In genomic region chr13:77326905-77327604, GRCh38 we compare ENCODE assay signal across 8 cellular contexts. TPM values are rescaled to one million over a fixed set of nuclear protein-coding genes. Genes with fewer than 3 reads are reported as not detected.
DNase-seq lines count a peak whose midpoint lies in the region; ATAC-seq and TF ChIP-seq lines count a peak whose summit lies in the region.

Gene MYCBP2, minus strand, starts transcription at chr13:77327094. Its CDS starts 319 bp downstream, at chr13:77326775.

- peaks cover 12 to 19% of the 10 kb centered on the region in 2 donors for H3K36me3 Mint-ChIP-seq in activated naive CD4-positive, alpha-beta T cell treated with anti-CD3 and anti-CD28 coated beads, Interleukin-2, amount 50 U/mL, for 72 hours

- WGBS in testis, 2 donors = 2% methylated on average over 23 to 35 of the region's 35 CpGs

- peak within 1 kb of the TSS; percentile 94 to 97 for H3K27ac Mint-ChIP-seq in activated naive CD4-positive, alpha-beta T cell treated with anti-CD3 and anti-CD28 coated beads, Interleukin-2, amount 50 U/mL, for 72 hours

- peak; percentile 97 for DNase-seq in GM06990 (ENCODE audit: extremely low read depth, insufficient read length)
- DNase-seq in NCI-H1092 treated with DMSO at 0.1 percent for 48 hours (lab: John Stamatoyannopoulos, UW) = peak; percentile 99
- peak; percentile 97 for DNase-seq in SKM-1 (lab: John Stamatoyannopoulos, UW; ENCODE audit: unreplicated experiment)
- peak; percentile 94 for DNase-seq in activated naive CD4-positive, alpha-beta T cell treated with anti-CD3 and anti-CD28 coated beads, Interleukin-2, amount 50 U/mL, for 72 hours (ENCODE audit: low spot score in 2 of 2)
- DNase-seq in glomerular endothelial cell (ENCODE audit: extremely low read depth, low read depth, low spot score) = peak; percentile 96
- DNase-seq in occipital lobe (lab: John Stamatoyannopoulos, UW) = peak; percentile 93
- DNase-seq in testis = peak; percentile 96

- ATAC-seq in HG02610 (IDR thresholded peaks at IDR 0.05; ENCODE audit: unreplicated experiment) = peak; percentile 56
- ATAC-seq in activated naive CD4-positive, alpha-beta T cell treated with anti-CD3 and anti-CD28 coated beads, Interleukin-2, amount 50 U/mL, for 72 hours = peak; percentile 58 to 73

- H3K27ac ChIP-seq in testis = peak within 1 kb of the TSS; percentile 80 to 90

- H3K9me3 ChIP-seq in testis = no peaks in the 10 kb centered on the region

- H3K27me3 ChIP-seq in GM06990 (replicated peaks; ENCODE audit: control insufficient read depth, insufficient read depth, low read length) (no peaks in the 10 kb centered on the region), testis (no peaks in the 10 kb centered on the region)

- TF ChIP-seq POLR2A in testis (IDR thresholded peaks at IDR 0.05) = peak; percentile 96

- intact Hi-C loops in testis (cut with DNase I; ENCODE audit: low total_unique reads) = no loop called here

- H3K36me3 ChIP-seq in GM06990 (ENCODE audit: control insufficient read depth, insufficient read depth, low read length) = no peaks in the 10 kb centered on the region
- H3K36me3 ChIP-seq in testis (ENCODE audit: low read depth, missing control alignments) = no peaks in the 10 kb centered on the region

- no peak for TF ChIP-seq CTCF in GM06990 (IDR thresholded peaks at IDR 0.05; ENCODE audit: insufficient read depth, low read length, poor library complexity, severe bottlenecking)
- no peak for TF ChIP-seq CTCF in testis (IDR thresholded peaks at IDR 0.05)

- H3K4me3 ChIP-seq in GM06990 (replicated peaks; ENCODE audit: low read depth, low read length) (peak within 1 kb of the TSS; percentile 83), testis (peak within 1 kb of the TSS; percentile 95 to 98)

- H3K9me3 Mint-ChIP-seq in activated naive CD4-positive, alpha-beta T cell treated with anti-CD3 and anti-CD28 coated beads, Interleukin-2, amount 50 U/mL, for 72 hours = no peaks in the 10 kb centered on the region

- peaks cover 20% of the 10 kb centered on the region for H3K4me1 ChIP-seq in testis

RNA-seq across cellular contexts. Expression of gene MYCBP2, which starts in this region (rescaled TPM):
- total RNA-seq in activated naive CD4-positive, alpha-beta T cell treated with anti-CD3 and anti-CD28 coated beads, Interleukin-2, amount 50 U/mL, for 72 hours = 100 to 1,000 TPM in 1 of 2 donors, 10 to 100 TPM in 1; 80.1 to 105 TPM
- total RNA-seq in glomerular endothelial cell = 82.6 and 116 TPM in 2 replicates
- total RNA-seq in occipital lobe = 284 TPM
- 100 to 1,000 TPM; 188 to 195 TPM for total RNA-seq in testis
- 69.8 TPM for polyA plus RNA-seq in testis (ENCODE audit: insufficient read depth, low read depth, low replicate concordance)

Comparison
In these comparisons a context has a peak if more than half of its experiments do, and no peak if none do; other contexts are left out.
1. Peak in every context shown above with its lines: DNase-seq, ATAC-seq, H3K4me3 ChIP-seq and H3K27ac ChIP-seq.